8 cellular contexts compared by ENCODE assay signal in the genomic region with DNA sequence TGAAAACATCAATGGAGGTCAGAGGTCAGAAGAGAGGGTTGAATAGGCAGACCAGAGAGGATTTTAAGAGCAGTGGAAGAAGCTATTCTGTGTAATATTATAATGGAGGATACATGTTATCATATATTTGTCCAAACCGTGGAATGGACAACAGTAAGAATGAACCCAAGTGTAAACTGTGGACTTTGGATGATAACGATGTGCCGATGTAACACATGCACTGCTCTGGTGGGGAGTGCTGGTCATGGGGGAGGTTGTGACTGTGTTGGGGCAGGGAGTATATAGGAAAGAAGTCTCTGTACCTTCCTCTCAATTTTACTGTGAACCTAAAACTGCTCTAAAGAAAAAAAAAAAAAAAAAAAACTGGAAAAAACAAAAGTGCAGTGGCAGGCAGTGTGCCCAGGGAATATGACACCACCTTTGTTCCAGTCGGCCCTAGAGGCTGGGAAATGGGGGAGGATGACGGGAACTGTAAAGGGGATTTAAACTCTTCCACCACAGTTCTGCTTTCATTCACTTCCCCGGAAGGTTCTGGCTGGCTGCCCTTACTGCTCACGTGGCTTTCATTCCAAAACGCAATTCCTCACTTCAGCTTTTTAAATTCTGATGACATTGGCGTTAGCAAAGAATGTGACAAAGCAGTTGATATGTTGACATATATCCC.
A peak's percentile ranks its signal among the peaks of the same experiment; 100 is the strongest.
DNase-seq lines count a peak whose midpoint lies in the region; ATAC-seq and TF ChIP-seq lines count a peak whose summit lies in the region.

No MANE protein-coding gene starts in this region.

- TF ChIP-seq CTCF in thyroid gland (IDR thresholded peaks at IDR 0.05) = no peak

- peaks cover 14% of the 10 kb centered on the region for H3K4me1 Mint-ChIP-seq in activated CD8-positive, alpha-beta memory T cell treated with anti-CD3 and anti-CD28 coated beads, Interleukin-2, amount 10 ng/mL, durations not matched to agents 7 days and 5 days

- ATAC-seq in activated CD8-positive, alpha-beta memory T cell treated with anti-CD3 and anti-CD28 coated beads, Interleukin-2, amount 10 ng/mL, durations not matched to agents 7 days and 5 days = no peak
- no peak for ATAC-seq in GM21360 (IDR thresholded peaks at IDR 0.05; ENCODE audit: unreplicated experiment)
- no peak for ATAC-seq in HG03159 (IDR thresholded peaks at IDR 0.05; ENCODE audit: unreplicated experiment)

- no peak for DNase-seq in activated CD8-positive, alpha-beta memory T cell treated with anti-CD3 and anti-CD28 coated beads, Interleukin-2, amount 10 ng/mL, durations not matched to agents 7 days and 5 days
- no peak for DNase-seq in activated CD8-positive, alpha-beta memory T cell treated with anti-CD3 and anti-CD28 coated beads, Interleukin-2, amount 50 U/mL, for 4 hours
- DNase-seq in adipocyte (ENCODE audit: low read depth) (peak; percentile 83), iris pigment epithelial cell (ENCODE audit: low read depth) (peak; percentile 75), thyroid gland (peak; percentile 58 to 65), GOT3 (lab: John Stamatoyannopoulos, UW) (no peak)

- no peak overlapping the region for H3K27ac ChIP-seq in thyroid gland

- peak overlapping the region; percentile 78 for H3K27ac Mint-ChIP-seq in activated CD8-positive, alpha-beta memory T cell treated with anti-CD3 and anti-CD28 coated beads, Interleukin-2, amount 10 ng/mL, durations not matched to agents 7 days and 5 days

- peaks cover 2% of the 10 kb centered on the region for H3K36me3 Mint-ChIP-seq in activated CD8-positive, alpha-beta memory T cell treated with anti-CD3 and anti-CD28 coated beads, Interleukin-2, amount 10 ng/mL, durations not matched to agents 7 days and 5 days

- H3K36me3 ChIP-seq in adipocyte (ENCODE audit: control insufficient read depth, insufficient read depth, low read length, severe bottlenecking) (no peaks in the 10 kb centered on the region), thyroid gland (no peaks in the 10 kb centered on the region)

- H3K4me3 ChIP-seq in adipocyte (ENCODE audit: low read length) (no peak overlapping the region), thyroid gland (replicated peaks in 1 of 3) (no peak overlapping the region)

- TF ChIP-seq POLR2A in thyroid gland (IDR thresholded peaks at IDR 0.05) = no peak

- peaks cover 2% of the 10 kb centered on the region for H3K9me3 Mint-ChIP-seq in activated CD8-positive, alpha-beta memory T cell treated with anti-CD3 and anti-CD28 coated beads, Interleukin-2, amount 10 ng/mL, durations not matched to agents 7 days and 5 days (ENCODE audit: low read depth)

- 25 to 28% methylated on average over 9 of the region's 9 CpGs for WGBS in thyroid gland, 2 donors

- H3K4me1 ChIP-seq in adipocyte (ENCODE audit: control insufficient read depth, insufficient read depth, low read length) (peaks cover 21% of the 10 kb centered on the region), thyroid gland (peaks cover 0 to 6% of the 10 kb centered on the region in 2 donors)

- H3K9ac ChIP-seq in adipocyte (ENCODE audit: low read length) = no peak overlapping the region

- CTCF ChIA-PET in activated CD8-positive, alpha-beta memory T cell treated with anti-CD3 and anti-CD28 coated beads, Interleukin-2, amount 10 ng/mL, durations not matched to agents 7 days and 5 days (lab: Charles Lee) = interaction anchor here (1.5 to 3.8 kb wide), 2 partner anchors 28 to 216 kb away, joined by 5 to 18 read pairs; no protein-coding TSS in a partner anchor

- H3K9me3 ChIP-seq in adipocyte (ENCODE audit: control insufficient read depth, low read length) (no peaks in the 10 kb centered on the region), thyroid gland (no peaks in the 10 kb centered on the region)

- no peak overlapping the region for H3K4me3 Mint-ChIP-seq in activated CD8-positive, alpha-beta memory T cell treated with anti-CD3 and anti-CD28 coated beads, Interleukin-2, amount 10 ng/mL, durations not matched to agents 7 days and 5 days

- H3K27me3 Mint-ChIP-seq in activated CD8-positive, alpha-beta memory T cell treated with anti-CD3 and anti-CD28 coated beads, Interleukin-2, amount 10 ng/mL, durations not matched to agents 7 days and 5 days = peaks cover 18% of the 10 kb centered on the region

- intact Hi-C loops in thyroid gland (cut with DNase I) = no loop called here

- H3K27me3 ChIP-seq in adipocyte (replicated peaks; ENCODE audit: control insufficient read depth, insufficient read depth, low read length) (peaks cover 3% of the 10 kb centered on the region), thyroid gland (no peaks in the 10 kb centered on the region)

Comparison
In these comparisons a context has a peak if more than half of its experiments do, and no peak if none do; other contexts are left out.
1. DNase-seq: peak in adipocyte (single experiment), iris pigment epithelial cell (single experiment) and thyroid gland (2 of 2); none in activated CD8-positive, alpha-beta memory T cell treated with anti-CD3 and anti-CD28 coated beads, Interleukin-2, amount 10 ng/mL, durations not matched to agents 7 days and 5 days (single experiment), activated CD8-positive, alpha-beta memory T cell treated with anti-CD3 and anti-CD28 coated beads, Interleukin-2, amount 50 U/mL, for 4 hours (single experiment) and GOT3 (single experiment).